In the genomic region with DNA sequence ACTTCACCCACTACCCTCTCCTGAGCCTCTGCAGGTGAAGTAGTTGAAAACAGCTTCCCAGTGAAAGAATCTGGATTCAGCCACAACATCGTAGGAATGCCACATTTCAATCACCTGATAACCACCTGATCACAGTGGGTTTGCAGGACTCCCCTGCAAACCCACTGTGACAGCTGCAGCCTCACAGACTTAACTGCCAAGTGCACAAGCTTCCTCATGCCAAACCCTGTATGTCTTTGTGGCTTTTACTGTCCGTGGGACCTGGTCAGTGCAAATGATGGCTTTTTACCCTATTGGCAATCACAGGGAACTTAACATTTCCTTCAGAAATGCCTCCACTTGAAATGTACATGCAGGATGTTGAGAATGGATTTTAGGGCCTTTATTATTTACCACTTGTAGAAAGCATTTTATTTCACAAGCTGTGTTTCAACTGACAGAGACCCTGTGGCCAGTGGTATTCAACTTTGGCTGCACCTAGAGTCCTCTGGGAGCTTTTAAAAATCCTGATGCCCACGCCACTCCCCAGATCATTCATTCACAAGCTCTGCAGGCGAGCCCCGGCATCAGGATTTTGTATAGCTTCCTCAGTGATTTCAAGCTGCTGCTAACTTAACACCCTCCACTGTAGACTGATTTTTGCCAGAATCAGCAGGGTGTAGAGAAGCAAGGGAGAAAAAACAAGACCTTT, we compare ENCODE assay signal across 16 cellular contexts. TPM values are rescaled to one million over a fixed set of nuclear protein-coding genes. Genes with fewer than 3 reads are reported as not detected.
DNase-seq lines count a peak whose midpoint lies in the region; ATAC-seq and TF ChIP-seq lines count a peak whose summit lies in the region.
"Had no signal": no experiment of that assay in that cellular context is flagged by ENCODE, and none has a peak within 500 bp of the region (broad histone marks: within the 10 kb centered on the region; RNA-seq: fewer than 3 reads in every experiment).

No MANE protein-coding gene starts in this region.

- H3K4me1 ChIP-seq in thymus (ENCODE audit: control insufficient read depth, insufficient read depth, low read length) (peaks cover 59% of the 10 kb centered on the region), SJCRH30 (peaks cover 4% of the 10 kb centered on the region; the same call in 1 of the 2 replicates), thyroid gland (peaks cover 12 to 17% of the 10 kb centered on the region in 2 donors)

- no peak for TF ChIP-seq CTCF in thyroid gland (IDR thresholded peaks at IDR 0.05)

- H3K27ac ChIP-seq in thymus (ENCODE audit: low read depth) (peak overlapping the region; percentile 83), SJCRH30 (no peak overlapping the region), thyroid gland (peak overlapping the region in 1 of 3 donors; percentile 40)
- H3K27ac ChIP-seq: SJSA1, upper lobe of right lung had no signal

- H3K4me1 Mint-ChIP-seq in activated naive CD4-positive, alpha-beta T cell treated with anti-CD3 and anti-CD28 coated beads, Interleukin-2, amount 10 ng/mL, durations not matched to agents 7 days and 5 days: peaks cover 94% of the 10 kb centered on the region
- peaks cover 92 to 95% (median 94%) of the 10 kb centered on the region in 3 donors for H3K4me1 Mint-ChIP-seq in T-cell
- peaks cover 55 to 68% of the 10 kb centered on the region in 2 donors for H3K4me1 Mint-ChIP-seq in effector memory CD8-positive, alpha-beta T cell (ENCODE audit: low read depth in 2 of 2)

- no peaks in the 10 kb centered on the region for H3K27me3 ChIP-seq in thymus (ENCODE audit: control insufficient read depth, insufficient read depth)
- no peaks in the 10 kb centered on the region for H3K27me3 ChIP-seq in SJCRH30
- no peaks in the 10 kb centered on the region for H3K27me3 ChIP-seq in thyroid gland
- H3K27me3 ChIP-seq: heart right ventricle, SJSA1, upper lobe of right lung had no signal

- POLR2A ChIA-PET in T-cell (lab: Charles Lee): interaction anchor here (0.6 to 1.7 kb wide), 7 partner anchors 11 to 1111 kb away, joined by 3 to 13 read pairs (median 5); a partner anchor contains a TSS

- H3K4me3 Mint-ChIP-seq in activated naive CD4-positive, alpha-beta T cell treated with anti-CD3 and anti-CD28 coated beads, Interleukin-2, amount 10 ng/mL, durations not matched to agents 7 days and 5 days: no peak overlapping the region
- peak overlapping the region; percentile 6 to 81 (median 57) for H3K4me3 Mint-ChIP-seq in T-cell
- peak overlapping the region; percentile 37 to 51 for H3K4me3 Mint-ChIP-seq in effector memory CD8-positive, alpha-beta T cell
- H3K4me3 Mint-ChIP-seq: HFFc6 had no signal

- intact Hi-C loops in thyroid gland (cut with DNase I): no loop called here

- peak overlapping the region; percentile 94 for H3K27ac Mint-ChIP-seq in activated naive CD4-positive, alpha-beta T cell treated with anti-CD3 and anti-CD28 coated beads, Interleukin-2, amount 10 ng/mL, durations not matched to agents 7 days and 5 days
- peak overlapping the region; percentile 91 to 98 for H3K27ac Mint-ChIP-seq in T-cell
- H3K27ac Mint-ChIP-seq in effector memory CD8-positive, alpha-beta T cell: peak overlapping the region; percentile 84 to 97
- H3K27ac Mint-ChIP-seq: HFFc6 had no signal

- H3K4me3 ChIP-seq in thymus (ENCODE audit: low read length) (no peak overlapping the region), SJCRH30 (no peak overlapping the region), thyroid gland (replicated peaks in 1 of 3) (no peak overlapping the region)
- H3K4me3 ChIP-seq: heart right ventricle, SJSA1, upper lobe of right lung had no signal

- H3K9me3 ChIP-seq in thymus (ENCODE audit: control insufficient read depth) (no peaks in the 10 kb centered on the region), SJCRH30 (replicated peaks) (no peaks in the 10 kb centered on the region), thyroid gland (no peaks in the 10 kb centered on the region)
- H3K9me3 ChIP-seq: heart right ventricle, SJSA1, upper lobe of right lung had no signal

- no peak for DNase-seq in activated naive CD4-positive, alpha-beta T cell treated with anti-CD3 and anti-CD28 coated beads, Interleukin-2, amount 10 ng/mL, durations not matched to agents 7 days and 5 days
- DNase-seq in activated naive CD4-positive, alpha-beta T cell (lab: John Stamatoyannopoulos, UW): no peak
- DNase-seq in T-cell: peak in 1 of 34 experiments; percentile 12
- no peak for DNase-seq in effector memory CD8-positive, alpha-beta T cell
- no peak for DNase-seq in SJCRH30
- DNase-seq in thyroid gland: no peak
- DNase-seq: heart right ventricle; HFFc6; KBM-7; NCI-H1105; NCI-H748 treated with DMSO at 0.1 percent for 48 hours; right cardiac atrium; stimulated activated naive CD4-positive, alpha-beta T cell treated with Interleukin-2 at 50 U/mL for 16 hours; upper lobe of right lung had no signal

- H3K27me3 Mint-ChIP-seq in activated naive CD4-positive, alpha-beta T cell treated with anti-CD3 and anti-CD28 coated beads, Interleukin-2, amount 10 ng/mL, durations not matched to agents 7 days and 5 days: no peaks in the 10 kb centered on the region
- H3K27me3 Mint-ChIP-seq in T-cell: no peaks in the 10 kb centered on the region
- no peaks in the 10 kb centered on the region for H3K27me3 Mint-ChIP-seq in effector memory CD8-positive, alpha-beta T cell

- TF ChIP-seq POLR2A in thyroid gland (IDR thresholded peaks at IDR 0.05): no peak

- ATAC-seq in T-cell (replicated peaks in 1 of 4): no peak
- ATAC-seq in effector memory CD8-positive, alpha-beta T cell (replicated peaks): no peak
- ATAC-seq: heart right ventricle, right cardiac atrium, upper lobe of right lung had no signal

- H3K36me3 ChIP-seq in thymus (ENCODE audit: control insufficient read depth, insufficient read depth) (peaks cover 23% of the 10 kb centered on the region), SJCRH30 (peaks cover 14% of the 10 kb centered on the region; the same call in 1 of the 2 replicates), thyroid gland (peaks cover 0 to 5% of the 10 kb centered on the region in 2 donors)

- no peaks in the 10 kb centered on the region for H3K9me3 Mint-ChIP-seq in activated naive CD4-positive, alpha-beta T cell treated with anti-CD3 and anti-CD28 coated beads, Interleukin-2, amount 10 ng/mL, durations not matched to agents 7 days and 5 days
- H3K9me3 Mint-ChIP-seq in T-cell: no peaks in the 10 kb centered on the region
- H3K9me3 Mint-ChIP-seq in effector memory CD8-positive, alpha-beta T cell: no peaks in the 10 kb centered on the region
- H3K9me3 Mint-ChIP-seq: HFFc6 had no signal

- H3K36me3 Mint-ChIP-seq in activated naive CD4-positive, alpha-beta T cell treated with anti-CD3 and anti-CD28 coated beads, Interleukin-2, amount 10 ng/mL, durations not matched to agents 7 days and 5 days: peaks cover 85% of the 10 kb centered on the region
- peaks cover 39% of the 10 kb centered on the region for H3K36me3 Mint-ChIP-seq in T-cell
- H3K36me3 Mint-ChIP-seq in effector memory CD8-positive, alpha-beta T cell (ENCODE audit: insufficient read depth): peaks cover 54% of the 10 kb centered on the region

- CTCF ChIA-PET in activated naive CD4-positive, alpha-beta T cell treated with anti-CD3 and anti-CD28 coated beads, Interleukin-2, amount 10 ng/mL, durations not matched to agents 7 days and 5 days (lab: Charles Lee): interaction anchor here (0.8 to 13.5 kb wide), 6 partner anchors 10 to 237 kb away, joined by 3 to 246 read pairs (median 3); a partner anchor contains a TSS
- CTCF ChIA-PET in T-cell (lab: Charles Lee): interaction anchor here (0.9 to 4.1 kb wide), 11 partner anchors 10 to 44 kb away, joined by 3 to 20 read pairs (median 5); no protein-coding TSS in a partner anchor

- WGBS in thymus: 57% methylated on average over 5 of the region's 5 CpGs
- 80 to 87% methylated on average over 5 of the region's 5 CpGs for WGBS in thyroid gland, 2 donors

RNA-seq across cellular contexts. Expression of a gene that starts 49.1 kb away (rescaled TPM):
- total RNA-seq in T-cell (100 to 1,000 TPM in 3 of 5 donors, 10 to 100 TPM in 2; 78.5 to 218 (median 101) TPM), thyroid gland (10 to 100 TPM; 22.3 to 34.0 (median 27.4) TPM)
- polyA plus RNA-seq in thymus: 34.4 TPM
- total RNA-seq in SJCRH30 (2014; rRNA removed; shearing (Covaris generic)): 14.7 and 18.1 TPM in 2 replicates

RNA-seq across cellular contexts. Expression of a gene that starts 49.4 kb away (rescaled TPM):
- 10 to 100 TPM; 13.1 to 19.0 (median 14.4) TPM for total RNA-seq in T-cell
- polyA plus RNA-seq in thymus: 21.2 TPM
- 22.4 and 24.1 TPM in 2 replicates for total RNA-seq in SJCRH30 (2014; rRNA removed; shearing (Covaris generic))
- 10 to 100 TPM; 18.4 to 27.1 (median 19.6) TPM for total RNA-seq in thyroid gland
